29 cellular contexts compared by ENCODE assay signal in genomic region chrX:120270567-120270966, GRCh38. TPM values are rescaled to one million over a fixed set of nuclear protein-coding genes. Genes with fewer than 3 reads are reported as not detected.
"Had no signal": no experiment of that assay in that cellular context is flagged by ENCODE, and none has a peak within 500 bp of the region (broad histone marks: within the 10 kb centered on the region; RNA-seq: fewer than 3 reads in every experiment).

No MANE protein-coding gene starts in this region.

- ATAC-seq: activated CD4-positive, CD25-positive, alpha-beta regulatory T cell treated with anti-CD3 and anti-CD28 coated beads, Interleukin-2, amount 50 U/mL, for 24 hours; activated CD8-positive, alpha-beta T cell treated with anti-CD3 and anti-CD28 coated beads for 36 hours; activated T-cell treated with anti-CD3 and anti-CD28 coated beads, Interleukin-2, amount 50 U/mL, for 4 hours; activated T-helper 17 cell treated with anti-CD3 and anti-CD28 coated beads, Interleukin-2, amount 50 U/mL, for 72 hours; foreskin keratinocyte; gastroesophageal sphincter had no signal

- DNase-seq: activated B cell treated with CpG ODN at 0.5 μM for 24 hours; activated CD4-positive, alpha-beta T cell treated with anti-CD3 and anti-CD28 coated beads for 48 hours; activated CD4-positive, alpha-beta T cell treated with anti-CD3 and anti-CD28 coated beads, Interleukin-2, amount 50 U/mL, for 1 hour; activated CD4-positive, alpha-beta T cell treated with anti-CD3 and anti-CD28 coated beads, Interleukin-2, amount 50 U/mL, for 48 hours; activated CD8-positive, alpha-beta memory T cell treated with anti-CD3 and anti-CD28 coated beads for 24 hours; activated CD8-positive, alpha-beta T cell treated with anti-CD3 and anti-CD28 coated beads for 36 hours; activated effector memory CD4-positive, alpha-beta T cell treated with Interleukin-2 at 50 U/mL for 16 hours; activated gamma-delta T cell treated with Interleukin-2 at 50 U/mL for 16 hours; activated naive CD4-positive, alpha-beta T cell treated with anti-CD3 and anti-CD28 coated beads, Interleukin-2, amount 50 U/mL, for 16 hours; activated naive CD4-positive, alpha-beta T cell treated with Interleukin-2 at 50 U/mL for 16 hours; activated T-cell treated with anti-CD3 and anti-CD28 coated beads, Interleukin-2, amount 50 U/mL, for 4 hours; amniotic stem cell; brain microvascular endothelial cell; dorsolateral prefrontal cortex; effector memory CD4-positive, alpha-beta T cell; endodermal cell; foreskin keratinocyte; SW 1271; T-cell; T1000; WERI-Rb-1 had no signal

- H3K4me3 ChIP-seq: dorsolateral prefrontal cortex, esophagus muscularis mucosa, gastroesophageal sphincter had no signal

- H3K27ac ChIP-seq: brain microvascular endothelial cell, dorsolateral prefrontal cortex, esophagus muscularis mucosa, gastroesophageal sphincter, WERI-Rb-1 had no signal

- H3K36me3 Mint-ChIP-seq: activated naive CD8-positive, alpha-beta T cell; T-cell had no signal

- H3K4me1 ChIP-seq: gastroesophageal sphincter had no signal

- H3K36me3 ChIP-seq: brain microvascular endothelial cell, esophagus muscularis mucosa, gastroesophageal sphincter, WERI-Rb-1 had no signal

- H3K27ac Mint-ChIP-seq: activated B cell treated with CpG ODN at 0.5 μM for 24 hours; activated CD8-positive, alpha-beta T cell treated with anti-CD3 and anti-CD28 coated beads for 36 hours; activated naive CD8-positive, alpha-beta T cell; endodermal cell; T-helper 2 cell treated with Interferon-gamma antibody and Interleukin-4, amounts not matched to agents 5 μg/mL and 100 μg/mL, for 36 hours had no signal

- H3K4me3 Mint-ChIP-seq: activated B cell treated with CpG ODN at 0.5 μM for 24 hours; activated CD8-positive, alpha-beta T cell treated with anti-CD3 and anti-CD28 coated beads for 36 hours; activated naive CD8-positive, alpha-beta T cell; activated T-cell treated with anti-CD3 and anti-CD28 coated beads, Interleukin-2, amount 50 U/mL, for 4 hours; endodermal cell; T-cell; T-helper 1 cell treated with Interleukin-12 subunit alpha and Interleukin-12 subunit beta and Interleukin-4 antibody, amounts not matched to agents 30 μg/mL and 1 μg/mL, for 36 hours; T-helper 2 cell treated with Interferon-gamma antibody and Interleukin-4, amounts not matched to agents 5 μg/mL and 100 μg/mL, for 36 hours had no signal

- H3K9me3 Mint-ChIP-seq: activated B cell treated with CpG ODN at 0.5 μM for 24 hours; activated CD8-positive, alpha-beta T cell treated with anti-CD3 and anti-CD28 coated beads for 36 hours; activated T-cell treated with anti-CD3 and anti-CD28 coated beads, Interleukin-2, amount 50 U/mL, for 4 hours; activated T-helper 17 cell treated with anti-CD3 and anti-CD28 coated beads, Interleukin-2, amount 50 U/mL, for 72 hours; T-cell; T-helper 1 cell treated with Interleukin-12 subunit alpha and Interleukin-12 subunit beta and Interleukin-4 antibody, amounts not matched to agents 30 μg/mL and 1 μg/mL, for 36 hours; T-helper 2 cell treated with Interferon-gamma antibody and Interleukin-4, amounts not matched to agents 5 μg/mL and 100 μg/mL, for 36 hours had no signal

- H3K9me3 ChIP-seq: esophagus muscularis mucosa, gastroesophageal sphincter had no signal

- H3K27me3 ChIP-seq: brain microvascular endothelial cell, esophagus muscularis mucosa, foreskin keratinocyte, gastroesophageal sphincter had no signal

- H3K27me3 Mint-ChIP-seq: activated B cell treated with CpG ODN at 0.5 μM for 24 hours; activated naive CD8-positive, alpha-beta T cell; activated T-helper 17 cell treated with anti-CD3 and anti-CD28 coated beads, Interleukin-2, amount 50 U/mL, for 72 hours had no signal

RNA-seq across cellular contexts. Expression of gene TMEM255A, which starts 40.7 kb away (rescaled TPM):
- total RNA-seq: activated CD8-positive, alpha-beta T cell treated with anti-CD3 and anti-CD28 coated beads for 36 hours; activated T-cell treated with anti-CD3 and anti-CD28 coated beads, Interleukin-2, amount 50 U/mL, for 4 hours; glomerular endothelial cell had no signal
- polyA plus RNA-seq: foreskin keratinocyte had no signal
